ENCODE assay signal across 8 cellular contexts in the genomic region with DNA sequence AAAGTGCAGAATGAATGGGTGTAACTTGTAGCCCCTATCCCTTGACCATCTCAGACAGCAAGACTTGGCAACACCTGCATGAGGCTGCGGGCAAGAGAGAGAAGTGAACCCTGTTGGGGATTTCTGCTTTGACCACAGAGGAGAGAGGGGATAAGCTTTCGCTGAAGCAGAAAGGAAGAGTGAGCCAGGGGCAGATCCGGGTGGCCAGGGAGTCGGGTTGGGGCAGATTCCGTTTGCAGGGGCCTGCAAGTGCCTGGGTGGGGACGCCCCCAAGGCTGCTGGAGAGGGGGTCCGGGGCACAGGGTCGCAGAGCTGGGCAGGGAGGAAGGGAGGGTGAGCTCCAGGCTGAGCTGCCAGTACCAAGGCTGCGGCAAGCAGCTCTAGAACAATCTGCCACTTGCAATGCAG. TPM values are rescaled to one million over a fixed set of nuclear protein-coding genes. Genes with fewer than 3 reads are reported as not detected.
DNase-seq lines count a peak whose midpoint lies in the region; ATAC-seq, FAIRE-seq and TF ChIP-seq lines count a peak whose summit lies in the region.

No MANE protein-coding gene starts in this region.

- H3K9ac ChIP-seq in HepG2 (ENCODE audit: insufficient read depth, low read depth, low read length): no peak overlapping the region

- H3K4me1 Mint-ChIP-seq in activated T-cell treated with anti-CD3 and anti-CD28 coated beads, Interleukin-2, amount 50 U/mL, for 24 hours (ENCODE audit: low read depth): peaks cover 43% of the 10 kb centered on the region

- H3K9me3 ChIP-seq in HepG2 (ENCODE audit: low read length): no peaks in the 10 kb centered on the region
- no peaks in the 10 kb centered on the region for H3K9me3 ChIP-seq in right lobe of liver

- no peak overlapping the region for H3K27ac ChIP-seq in HepG2 (ENCODE audit: extremely low read length, insufficient read depth, low read length)
- H3K27ac ChIP-seq in right lobe of liver: no peak overlapping the region

- in situ Hi-C loops in HepG2 (cut with HindIII; ENCODE audit: extremely low pct_ligation_motif_present, low pct_unique_long_range_greater_than_20kb): no loop called here

- FAIRE-seq in HepG2 (lab: Jason Lieb, UNC): no peak

- BruUV-seq in HepG2 (replicated peaks; lab: Mats Ljungman, UMichigan): no TSS peak

- no peaks in the 10 kb centered on the region for H4K20me1 ChIP-seq in HepG2 (ENCODE audit: insufficient read depth, low read length)

- no peak overlapping the region for H2AFZ ChIP-seq in HepG2 (ENCODE audit: low read length)

- H3K79me2 ChIP-seq in HepG2 (ENCODE audit: insufficient read depth, low read length): no peaks in the 10 kb centered on the region

- DNase-seq in HepG2 (ENCODE audit: low spot score) (no peak), right lobe of liver (no peak), NCI-H2196 treated with DMSO at 0.1 percent for 48 hours (lab: John Stamatoyannopoulos, UW; ENCODE audit: unreplicated experiment) (no peak), HEK293T (ENCODE audit: extremely low spot score) (no peak), T1000 (lab: John Stamatoyannopoulos, UW) (no peak), HCEC 1CT (no peak)
- no peak for DNase-seq in activated T-cell treated with anti-CD3 and anti-CD28 coated beads, Interleukin-2, amount 50 U/mL, for 24 hours

- intact Hi-C loops in HepG2 (cut with micrococcal nuclease; ENCODE audit: unreplicated experiment): loop anchor here (5.0 kb wide), 1 partner anchor 241 kb away; no protein-coding TSS in a partner anchor
- intact Hi-C loops in right lobe of liver (cut with DNase I): loop anchor here in 1 of 2 donors (5.0 kb wide), 1 partner anchor 246 kb away; no protein-coding TSS in a partner anchor

- H3K36me3 Mint-ChIP-seq in activated T-cell treated with anti-CD3 and anti-CD28 coated beads, Interleukin-2, amount 50 U/mL, for 24 hours (ENCODE audit: low read depth): peaks cover 20% of the 10 kb centered on the region

- 19% methylated on average over 7 of the region's 9 CpGs for WGBS in HepG2 (ENCODE audit: low lambda C conversion rate)
- WGBS in right lobe of liver (ENCODE audit: insufficient coverage, low coverage, low lambda C conversion rate, missing lambda C conversion rate): 49% methylated on average over 6 of the region's 9 CpGs

- CTCF ChIA-PET in HepG2 (lab: Yijun Ruan, JAX; ENCODE audit: low intra/inter-chr PET ratio, low total read pairs): interaction anchor here (0.6 to 2.4 kb wide), 6 partner anchors 64 to 242 kb away, joined by 3 to 22 read pairs (median 6); no protein-coding TSS in a partner anchor
- CTCF ChIA-PET in HEK293T (lab: Yijun Ruan, JAX): interaction anchor here (0.6 to 1.4 kb wide), 6 partner anchors 7 to 789 kb away, joined by 3 to 7 read pairs (median 3); no protein-coding TSS in a partner anchor

- H3K4me3 Mint-ChIP-seq in activated T-cell treated with anti-CD3 and anti-CD28 coated beads, Interleukin-2, amount 50 U/mL, for 24 hours: peak overlapping the region; percentile 89

- H3K27ac Mint-ChIP-seq in activated T-cell treated with anti-CD3 and anti-CD28 coated beads, Interleukin-2, amount 50 U/mL, for 24 hours: peak overlapping the region; percentile 77

- TF ChIP-seq RAD21 in HepG2 (CRISPR knock-in tag; IDR thresholded peaks at IDR 0.05): no peak

- peak overlapping the region; percentile 71 for H3K4me2 ChIP-seq in HepG2 (ENCODE audit: low read depth, low read length)

- H3K36me3 ChIP-seq in HepG2 (replicated peaks in 1 of 2; ENCODE audit: control insufficient read depth in 1 of 2, insufficient read depth in 2 of 2, low read length in 2 of 2) (no peaks in the 10 kb centered on the region), right lobe of liver (no peaks in the 10 kb centered on the region)

- no peak for ATAC-seq in HepG2
- no peak for ATAC-seq in right lobe of liver
- ATAC-seq in HG03045 (IDR thresholded peaks at IDR 0.05; ENCODE audit: unreplicated experiment): peak; percentile 32

- no peaks in the 10 kb centered on the region for H3K9me3 Mint-ChIP-seq in activated T-cell treated with anti-CD3 and anti-CD28 coated beads, Interleukin-2, amount 50 U/mL, for 24 hours

- TF ChIP-seq POLR2A in HepG2 (IDR thresholded peaks at IDR 0.05; ENCODE audit: insufficient read depth in 1 of 2, low read depth in 2 of 2, low read length in 2 of 2): no peak
- no peak for TF ChIP-seq POLR2A in right lobe of liver (IDR thresholded peaks at IDR 0.05)

- no peaks in the 10 kb centered on the region for H3K27me3 Mint-ChIP-seq in activated T-cell treated with anti-CD3 and anti-CD28 coated beads, Interleukin-2, amount 50 U/mL, for 24 hours

- POLR2A ChIA-PET in HepG2 (lab: Yijun Ruan, JAX) (interaction anchor here (0.7 kb wide), 1 partner anchor 207 kb away, joined by 3 read pairs; no protein-coding TSS in a partner anchor), HEK293T (lab: Yijun Ruan, JAX) (no interaction called here)

- H3K27me3 ChIP-seq in HepG2 (ENCODE audit: control insufficient read depth in 1 of 2, insufficient read depth in 2 of 2, low read length in 2 of 2) (peaks cover 0 to 23% of the 10 kb centered on the region in 2 experiments; a peak in 3 of 5 replicates), right lobe of liver (no peaks in the 10 kb centered on the region)

- TF ChIP-seq EP300 in HepG2 (IDR thresholded peaks at IDR 0.05; ENCODE audit: low read depth in 2 of 2, low read length in 2 of 2) (no peak), HepG2 (CRISPR knock-in tag; IDR thresholded peaks at IDR 0.05; ENCODE audit: borderline replicate concordance) (no peak)

- H3K4me3 ChIP-seq in HepG2 (replicated peaks in 1 of 3; ENCODE audit: insufficient read depth in 1 of 3, low read depth in 2 of 3, low read length in 3 of 3) (peak overlapping the region in 2 of 3 experiments; percentile 16 to 63; a peak in 3 of 6 replicates), right lobe of liver (no peak overlapping the region)

- TF ChIP-seq CTCF in HepG2 (CRISPR knock-in tag; IDR thresholded peaks at IDR 0.05) (no peak), right lobe of liver (IDR thresholded peaks at IDR 0.05) (no peak)

- H3K4me1 ChIP-seq in HepG2 (ENCODE audit: insufficient read depth, low read length) (peaks cover 29% of the 10 kb centered on the region), right lobe of liver (peaks cover 0 to 3% (median 0%) of the 10 kb centered on the region in 4 donors)

TF ChIP-seq in HEK293T, 16 proteins besides CTCF, POLR2A, EP300 and RAD21 (continues in another document):
- TF ChIP-seq LEF1 (IDR thresholded peaks at IDR 0.05; ENCODE audit: borderline replicate concordance) (no peak), FOXM1 (IDR thresholded peaks at IDR 0.05; ENCODE audit: borderline replicate concordance) (no peak), TARDBP (IDR thresholded peaks at IDR 0.05) (no peak)

RNA-seq across cellular contexts. Expression of gene PIK3CD, which starts 25.3 kb away (rescaled TPM):
- total RNA-seq in HepG2 (2016; rRNA removed; fragmentation: Illumina TruSeq; extraction: Trizol) (6.6 and 7.1 TPM in 2 replicates), right lobe of liver (1 to 10 TPM; 1.4 to 5.8 (median 2.6) TPM)
- 1.2 and 1.5 TPM in 2 replicates for total RNA-seq in HepG2 (2016; cell fraction: cytosol; rRNA removed; fragmentation: Illumina TruSeq; extraction: Trizol; ENCODE audit: low read depth)
- 5.2 and 7.8 TPM in 2 replicates for total RNA-seq in HepG2 (2016; cell fraction: insoluble cytoplasmic fraction; rRNA removed; fragmentation: Illumina TruSeq; extraction: Trizol)
- 3.5 and 3.7 TPM in 2 replicates for total RNA-seq in HepG2 (2016; cell fraction: membrane; rRNA removed; fragmentation: Illumina TruSeq; extraction: Trizol)
- total RNA-seq in HepG2 (2016; cell fraction: nucleus; rRNA removed; fragmentation: Illumina TruSeq; extraction: Trizol): 6.8 and 7.8 TPM in 2 replicates
- polyA plus RNA-seq in HepG2 (2011; rRNA removed): 10.0 and 12.5 TPM in 2 replicates
- polyA plus RNA-seq in HepG2 (2011; cell fraction: cytosol; rRNA removed): 6.6 and 8.0 TPM in 2 replicates
- polyA plus RNA-seq in HepG2 (2011; cell fraction: nucleus; rRNA removed): 43.0 and 43.6 TPM in 2 replicates
- polyA plus RNA-seq in HepG2 (2012): 9.7 and 11.2 TPM in 2 replicates
- polyA plus RNA-seq in HepG2 (2016; cell fraction: cytosol; fragmentation: Illumina TruSeq; extraction: Trizol; ENCODE audit: low read depth): 0.95 and 1.2 TPM in 2 replicates
- polyA plus RNA-seq in HepG2 (2016; cell fraction: insoluble cytoplasmic fraction; fragmentation: Illumina TruSeq; extraction: Trizol; ENCODE audit: low read depth): 5.2 and 6.0 TPM in 2 replicates
- 2.1 and 2.5 TPM in 2 replicates for polyA plus RNA-seq in HepG2 (2016; cell fraction: membrane; fragmentation: Illumina TruSeq; extraction: Trizol; ENCODE audit: low read depth)
- 18.6 and 20.4 TPM in 2 replicates for polyA plus RNA-seq in HepG2 (2016; cell fraction: nucleus; fragmentation: Illumina TruSeq; extraction: Trizol; ENCODE audit: insufficient read depth, low read depth)
- 1.2 and 22.6 TPM in 2 replicates for polyA minus RNA-seq in HepG2 (2011; rRNA and poly(A)+ RNA removed; ENCODE audit: low replicate concordance)
- 8.6 and 9.7 TPM in 2 replicates for polyA minus RNA-seq in HepG2 (2011; cell fraction: cytosol; rRNA and poly(A)+ RNA removed)
- polyA minus RNA-seq in HepG2 (2011; cell fraction: nucleus; rRNA and poly(A)+ RNA removed): 11.7 and 12.7 TPM in 2 replicates

RNA-seq across cellular contexts. Expression of gene TMEM201, which starts 37.5 kb away (rescaled TPM):
- 5.7 and 8.2 TPM in 2 replicates for total RNA-seq in HepG2 (2016; rRNA removed; fragmentation: Illumina TruSeq; extraction: Trizol)
- 2.8 TPM in 2 replicates for total RNA-seq in HepG2 (2016; cell fraction: cytosol; rRNA removed; fragmentation: Illumina TruSeq; extraction: Trizol; ENCODE audit: low read depth)
- 3.7 and 9.3 TPM in 2 replicates for total RNA-seq in HepG2 (2016; cell fraction: insoluble cytoplasmic fraction; rRNA removed; fragmentation: Illumina TruSeq; extraction: Trizol)
- total RNA-seq in HepG2 (2016; cell fraction: membrane; rRNA removed; fragmentation: Illumina TruSeq; extraction: Trizol): 8.8 and 9.5 TPM in 2 replicates
- total RNA-seq in HepG2 (2016; cell fraction: nucleus; rRNA removed; fragmentation: Illumina TruSeq; extraction: Trizol): 13.9 and 14.4 TPM in 2 replicates
- polyA plus RNA-seq in HepG2 (2011; rRNA removed): 1.5 and 2.1 TPM in 2 replicates
- 1.2 and 1.7 TPM in 2 replicates for polyA plus RNA-seq in HepG2 (2011; cell fraction: cytosol; rRNA removed)
- 11.5 and 13.6 TPM in 2 replicates for polyA plus RNA-seq in HepG2 (2011; cell fraction: nucleus; rRNA removed)
- 4.9 and 7.2 TPM in 2 replicates for polyA plus RNA-seq in HepG2 (2012)
- polyA plus RNA-seq in HepG2 (2016; cell fraction: cytosol; fragmentation: Illumina TruSeq; extraction: Trizol; ENCODE audit: low read depth): 2.6 and 2.7 TPM in 2 replicates
- 5.4 and 7.8 TPM in 2 replicates for polyA plus RNA-seq in HepG2 (2016; cell fraction: insoluble cytoplasmic fraction; fragmentation: Illumina TruSeq; extraction: Trizol; ENCODE audit: low read depth)
- 6.4 and 6.7 TPM in 2 replicates for polyA plus RNA-seq in HepG2 (2016; cell fraction: membrane; fragmentation: Illumina TruSeq; extraction: Trizol; ENCODE audit: low read depth)
- 24.0 and 25.7 TPM in 2 replicates for polyA plus RNA-seq in HepG2 (2016; cell fraction: nucleus; fragmentation: Illumina TruSeq; extraction: Trizol; ENCODE audit: insufficient read depth, low read depth)
- polyA minus RNA-seq in HepG2 (2011; rRNA and poly(A)+ RNA removed; ENCODE audit: low replicate concordance): 8.5 and 12.3 TPM in 2 replicates
- 5.4 and 5.5 TPM in 2 replicates for polyA minus RNA-seq in HepG2 (2011; cell fraction: cytosol; rRNA and poly(A)+ RNA removed)
- polyA minus RNA-seq in HepG2 (2011; cell fraction: nucleus; rRNA and poly(A)+ RNA removed): 9.0 and 9.2 TPM in 2 replicates
- total RNA-seq in right lobe of liver: 1 to 10 TPM; 1.6 to 5.8 (median 3.0) TPM

Comparison
In these comparisons a context has a peak if more than half of its experiments do, and no peak if none do; other contexts are left out.
1. H3K4me3 ChIP-seq: peak in HepG2 (2 of 3); none in right lobe of liver (0 of 3).